ENCODE assay signal across 9 cellular contexts in genomic region chr7:14834456-14834855, GRCh38.
A peak's percentile ranks its signal among the peaks of the same experiment; 100 is the strongest.
DNase-seq lines count a peak whose midpoint lies in the region; ATAC-seq and TF ChIP-seq lines count a peak whose summit lies in the region.
"Had no signal": no experiment of that assay in that cellular context is flagged by ENCODE, and none has a peak within 500 bp of the region (broad histone marks: within the 10 kb centered on the region; RNA-seq: fewer than 3 reads in every experiment).

No MANE protein-coding gene starts in this region.

- DNase-seq in NCI-H2081 (lab: John Stamatoyannopoulos, UW) (peak; percentile 40 to 80), NCI-H2081 treated with DMSO at 0.1 percent for 48 hours (lab: John Stamatoyannopoulos, UW) (no peak), skeletal muscle cell (ENCODE audit: low read depth) (peak; percentile 62), glutamatergic neuron (no peak)
- DNase-seq in effector CD4-positive, alpha-beta T cell = no peak
- DNase-seq: 8988T had no signal

- H3K9me3 Mint-ChIP-seq in brain (no peaks in the 10 kb centered on the region), glutamatergic neuron (ENCODE audit: unreplicated experiment) (no peaks in the 10 kb centered on the region)

- no peaks in the 10 kb centered on the region for H3K27me3 Mint-ChIP-seq in brain
- H3K27me3 Mint-ChIP-seq in glutamatergic neuron (ENCODE audit: unreplicated experiment) = no peaks in the 10 kb centered on the region

- TF ChIP-seq CTCF in brain (conservative IDR thresholded peaks at IDR 0.05) = no peak
- no peak for TF ChIP-seq CTCF in glutamatergic neuron (IDR thresholded peaks at IDR 0.05; ENCODE audit: partially characterized antibody, unreplicated experiment)

- H3K4me1 Mint-ChIP-seq in brain (peaks cover 52% of the 10 kb centered on the region), glutamatergic neuron (ENCODE audit: low read depth, unreplicated experiment) (peaks cover 20% of the 10 kb centered on the region)

- H3K27ac Mint-ChIP-seq in brain (peak overlapping the region in 4 of 5 experiments; percentile 59 to 90 (median 74)), glutamatergic neuron (ENCODE audit: unreplicated experiment) (no peak overlapping the region)

- no peak overlapping the region for H3K4me3 ChIP-seq in skeletal muscle cell (ENCODE audit: low read depth, low read length)

- no peaks in the 10 kb centered on the region for H3K36me3 Mint-ChIP-seq in brain
- H3K36me3 Mint-ChIP-seq in glutamatergic neuron (ENCODE audit: unreplicated experiment) = no peaks in the 10 kb centered on the region

- ATAC-seq in HG03432 (IDR thresholded peaks at IDR 0.05; ENCODE audit: unreplicated experiment) (peak; percentile 85), HG02763 (IDR thresholded peaks at IDR 0.05; ENCODE audit: unreplicated experiment) (no peak)

- H3K4me3 Mint-ChIP-seq in brain (peak overlapping the region in 4 of 5 experiments; percentile 21 to 39 (median 30)), glutamatergic neuron (ENCODE audit: unreplicated experiment) (no peak overlapping the region)

Comparison
In these comparisons a context has a peak if more than half of its experiments do, and no peak if none do; other contexts are left out.
1. DNase-seq: peak in NCI-H2081 (2 of 2) and skeletal muscle cell (single experiment); none in NCI-H2081 treated with DMSO at 0.1 percent for 48 hours (single experiment), effector CD4-positive, alpha-beta T cell (single experiment) and glutamatergic neuron (single experiment).